Comparison of ENCODE assay signal across 11 cellular contexts in genomic region chr2:77521931-77522470, GRCh38. TPM values are rescaled to one million over a fixed set of nuclear protein-coding genes. Genes with fewer than 3 reads are reported as not detected.
DNase-seq lines count a peak whose midpoint lies in the region; TF ChIP-seq lines count a peak whose summit lies in the region.
"Had no signal": no experiment of that assay in that cellular context is flagged by ENCODE, and none has a peak within 500 bp of the region (broad histone marks: within the 10 kb centered on the region; RNA-seq: fewer than 3 reads in every experiment).

LRRTM4 (minus strand) TSS chr2:77522376.

- peaks cover 14% of the 10 kb centered on the region for H3K36me3 Mint-ChIP-seq in mesothelial cell of epicardium
- H3K36me3 Mint-ChIP-seq in activated T-cell treated with anti-CD3 and anti-CD28 coated beads, Interleukin-2, amount 50 U/mL, for 24 hours (ENCODE audit: low read depth), result no peaks in the 10 kb centered on the region

- no peak for TF ChIP-seq POLR2A in uterus (IDR thresholded peaks at IDR 0.05)

- H3K27ac Mint-ChIP-seq in mesothelial cell of epicardium, result peak within 1 kb of the TSS; percentile 64
- H3K27ac Mint-ChIP-seq in activated T-cell treated with anti-CD3 and anti-CD28 coated beads, Interleukin-2, amount 50 U/mL, for 24 hours, result no peak within 1 kb of the TSS

- H3K36me3 ChIP-seq in ES-I3 (ENCODE audit: insufficient read depth, low read length) (no peaks in the 10 kb centered on the region), uterus (no peaks in the 10 kb centered on the region)
- H3K36me3 ChIP-seq: pancreas had no signal

- no peak within 1 kb of the TSS for H3K27ac ChIP-seq in uterus
- H3K27ac ChIP-seq: pancreas had no signal

- H3K9me3 Mint-ChIP-seq in mesothelial cell of epicardium, result peaks cover 4% of the 10 kb centered on the region
- H3K9me3 Mint-ChIP-seq in activated T-cell treated with anti-CD3 and anti-CD28 coated beads, Interleukin-2, amount 50 U/mL, for 24 hours, result peaks cover 8% of the 10 kb centered on the region

- H3K4me3 ChIP-seq in uterus, result no peak within 1 kb of the TSS
- H3K4me3 ChIP-seq: pancreas had no signal

- H3K4me1 ChIP-seq in ES-I3 (ENCODE audit: insufficient read depth, low read length), result peaks cover 42% of the 10 kb centered on the region
- peaks cover 0 to 4% of the 10 kb centered on the region in 2 donors for H3K4me1 ChIP-seq in uterus
- H3K4me1 ChIP-seq: pancreas had no signal

- intact Hi-C loops in uterus (cut with DNase I; ENCODE audit: low total_unique reads), result no loop called here

- no peaks in the 10 kb centered on the region for H3K27me3 ChIP-seq in uterus

- no peaks in the 10 kb centered on the region for H3K27me3 Mint-ChIP-seq in mesothelial cell of epicardium (ENCODE audit: low read depth)
- no peaks in the 10 kb centered on the region for H3K27me3 Mint-ChIP-seq in activated T-cell treated with anti-CD3 and anti-CD28 coated beads, Interleukin-2, amount 50 U/mL, for 24 hours

- H3K4me1 Mint-ChIP-seq in mesothelial cell of epicardium, result peaks cover 34% of the 10 kb centered on the region
- no peaks in the 10 kb centered on the region for H3K4me1 Mint-ChIP-seq in activated T-cell treated with anti-CD3 and anti-CD28 coated beads, Interleukin-2, amount 50 U/mL, for 24 hours (ENCODE audit: low read depth)

- H3K9me3 ChIP-seq in ES-I3 (ENCODE audit: control insufficient read depth, insufficient read depth, low read length) (no peaks in the 10 kb centered on the region), uterus (no peaks in the 10 kb centered on the region)
- H3K9me3 ChIP-seq: pancreas had no signal

- peak within 1 kb of the TSS; percentile 54 for H3K9ac ChIP-seq in ES-I3 (ENCODE audit: low read depth, low read length)

- DNase-seq in NCI-H460 (ENCODE audit: extremely low read depth, low read depth) (peak; percentile 50), ecto neural progenitor cell (ENCODE audit: low spot score) (peak; percentile 59), mesothelial cell of epicardium (ENCODE audit: low spot score in 2 of 2, unreplicated experiment in 2 of 2) (no peak), germinal center (ENCODE audit: low spot score) (no peak), uterus (no peak), mucosa of gallbladder (ENCODE audit: low spot score) (no peak)
- no peak for DNase-seq in activated T-cell treated with anti-CD3 and anti-CD28 coated beads, Interleukin-2, amount 50 U/mL, for 24 hours
- DNase-seq: effector CD8-positive, alpha-beta T cell; pancreas had no signal

- H3K4me3 Mint-ChIP-seq in mesothelial cell of epicardium, result peak within 1 kb of the TSS; percentile 68
- no peak within 1 kb of the TSS for H3K4me3 Mint-ChIP-seq in activated T-cell treated with anti-CD3 and anti-CD28 coated beads, Interleukin-2, amount 50 U/mL, for 24 hours

- TF ChIP-seq CTCF in mesothelial cell of epicardium (IDR thresholded peaks at IDR 0.05; ENCODE audit: unreplicated experiment) (no peak), uterus (IDR thresholded peaks at IDR 0.05) (no peak)

RNA-seq across cellular contexts. Expression of gene LRRTM4, which starts in this region (rescaled TPM):
- total RNA-seq in NCI-H460 (2014; rRNA removed; shearing (Covaris generic)), result 0.05 TPM in 1 of 2 replicates, not detected in the other
- not detected in 2 replicates for polyA plus RNA-seq in NCI-H460 (2014; cell fraction: nucleus; rRNA removed)
- total RNA-seq in mesothelial cell of epicardium (24.9 to 28.8 TPM (median 27.7 TPM) in 3 replicates), uterus (10 to 100 TPM in 1 of 4 donors, 1 to 10 TPM in 1, under 1 TPM in 1, not detected in 1; 0.24 to 38.4 (median 1.0) TPM), mucosa of gallbladder (0.23 TPM)
- total RNA-seq: LHCN-M2 had no signal

Comparison
In these comparisons a context has a peak if more than half of its experiments do, and no peak if none do; other contexts are left out.
1. Peak in DNase-seq in NCI-H460; RNA of the gene not detected or under 1 TPM.